Comparison of ENCODE assay signal across 8 cellular contexts in the genomic region with DNA sequence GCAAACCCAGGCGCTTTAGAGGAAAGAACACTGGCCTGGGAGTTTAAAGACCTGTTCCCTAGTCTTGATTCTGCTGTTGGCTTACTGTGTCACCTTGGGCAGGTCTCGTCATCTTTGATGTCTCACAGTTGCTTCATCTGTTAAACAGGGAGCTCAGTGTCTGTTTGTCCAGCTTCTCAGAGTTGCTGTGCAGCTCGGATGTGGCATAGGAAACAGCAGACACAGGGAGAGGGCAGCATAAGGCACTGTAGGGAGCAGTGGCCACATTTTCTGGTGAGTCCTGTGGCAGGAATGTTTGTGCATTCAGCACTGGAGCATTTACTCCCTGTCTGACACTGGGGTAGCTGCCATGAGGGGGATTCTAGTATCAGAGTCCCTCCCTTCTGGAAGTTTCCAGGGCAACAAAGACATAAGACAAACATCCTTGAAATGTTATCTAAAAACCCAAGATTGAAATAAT. TPM values are rescaled to one million over a fixed set of nuclear protein-coding genes. Genes with fewer than 3 reads are reported as not detected.
A peak's percentile ranks its signal among the peaks of the same experiment; 100 is the strongest.
DNase-seq lines count a peak whose midpoint lies in the region; ATAC-seq and TF ChIP-seq lines count a peak whose summit lies in the region.

No MANE protein-coding gene starts in this region.

- TF ChIP-seq POLR2A in spleen (IDR thresholded peaks at IDR 0.05), result no peak

- H3K36me3 ChIP-seq in spleen, result peaks cover 0 to 53% (median 35%) of the 10 kb centered on the region in 6 donors

- H3K27me3 ChIP-seq in spleen (replicated peaks in 1 of 7), result no peaks in the 10 kb centered on the region

- CTCF ChIA-PET in activated CD4-positive, alpha-beta T cell treated with anti-CD3 and anti-CD28 coated beads for 36 hours (lab: Charles Lee), result interaction anchor here (0.6 kb wide), 1 partner anchor 144 kb away, joined by 3 read pairs; the partner anchor contains the start of gene GIMAP7

- H3K9me3 ChIP-seq in T-helper 17 cell (ENCODE audit: control insufficient read depth, low read length, poor library complexity, severe bottlenecking), result no peaks in the 10 kb centered on the region
- no peaks in the 10 kb centered on the region for H3K9me3 ChIP-seq in spleen

- no peaks in the 10 kb centered on the region for H3K27me3 Mint-ChIP-seq in activated CD4-positive, alpha-beta T cell treated with anti-CD3 and anti-CD28 coated beads for 36 hours
- H3K27me3 Mint-ChIP-seq in T-helper 17 cell, result no peaks in the 10 kb centered on the region

- peak overlapping the region; percentile 90 for H3K4me3 Mint-ChIP-seq in activated CD4-positive, alpha-beta T cell treated with anti-CD3 and anti-CD28 coated beads for 36 hours
- peak overlapping the region; percentile 97 for H3K4me3 Mint-ChIP-seq in T-helper 17 cell

- ATAC-seq in activated CD4-positive, alpha-beta T cell treated with anti-CD3 and anti-CD28 coated beads for 36 hours, result no peak
- no peak for ATAC-seq in T-helper 17 cell
- ATAC-seq in GM21529 (IDR thresholded peaks at IDR 0.05; ENCODE audit: unreplicated experiment), result no peak
- no peak for ATAC-seq in HG03457 (IDR thresholded peaks at IDR 0.05; ENCODE audit: unreplicated experiment)

- H3K27ac Mint-ChIP-seq in activated CD4-positive, alpha-beta T cell treated with anti-CD3 and anti-CD28 coated beads for 36 hours, result peak overlapping the region; percentile 75
- peak overlapping the region; percentile 93 for H3K27ac Mint-ChIP-seq in T-helper 17 cell

- WGBS in spleen, 5 donors, result 76 to 79% (median 77%) methylated on average over 3 of the region's 3 CpGs

- peak overlapping the region in 5 of 8 donors; percentile 96 to 99 (median 97) for H3K27ac ChIP-seq in spleen

- no peak for DNase-seq in activated CD4-positive, alpha-beta T cell treated with anti-CD3 and anti-CD28 coated beads for 36 hours
- DNase-seq in activated CD4-positive, alpha-beta T cell treated with anti-CD3 and anti-CD28 coated beads for 4 hours, result no peak
- no peak for DNase-seq in T-helper 17 cell
- DNase-seq in fibroblast of villous mesenchyme (ENCODE audit: low read depth), result no peak
- no peak for DNase-seq in spleen
- no peak for DNase-seq in NAMALWA (ENCODE audit: low spot score)

- no peaks in the 10 kb centered on the region for H3K9me3 Mint-ChIP-seq in activated CD4-positive, alpha-beta T cell treated with anti-CD3 and anti-CD28 coated beads for 36 hours (ENCODE audit: low read depth)

- H3K36me3 Mint-ChIP-seq in activated CD4-positive, alpha-beta T cell treated with anti-CD3 and anti-CD28 coated beads for 36 hours (ENCODE audit: low read depth), result peaks cover 27% of the 10 kb centered on the region
- H3K36me3 Mint-ChIP-seq in T-helper 17 cell (ENCODE audit: low read depth), result no peaks in the 10 kb centered on the region

- TF ChIP-seq CTCF in fibroblast of villous mesenchyme (IDR thresholded peaks at IDR 0.05; ENCODE audit: insufficient read depth, low read depth, low read length) (no peak), spleen (IDR thresholded peaks at IDR 0.05 in 8 of 11, conservative IDR thresholded peaks at IDR 0.05 in 3 of 11) (no peak)

- peak overlapping the region; percentile 86 for H3K4me3 ChIP-seq in fibroblast of villous mesenchyme (ENCODE audit: low read depth, low read length)
- H3K4me3 ChIP-seq in spleen, result peak overlapping the region in 4 of 8 donors; percentile 82 to 94 (median 87)

- POLR2A ChIA-PET in activated CD4-positive, alpha-beta T cell treated with anti-CD3 and anti-CD28 coated beads for 36 hours (lab: Charles Lee), result interaction anchor here (0.8 kb wide), 1 partner anchor 385 kb away, joined by 7 read pairs; no protein-coding TSS in a partner anchor

- peaks cover 27 to 93% (median 70%) of the 10 kb centered on the region in 6 donors for H3K4me1 ChIP-seq in spleen

- peaks cover 43% of the 10 kb centered on the region for H3K4me1 Mint-ChIP-seq in activated CD4-positive, alpha-beta T cell treated with anti-CD3 and anti-CD28 coated beads for 36 hours
- H3K4me1 Mint-ChIP-seq in T-helper 17 cell, result peaks cover 21% of the 10 kb centered on the region

- intact Hi-C loops in activated CD4-positive, alpha-beta T cell treated with anti-CD3 and anti-CD28 coated beads for 36 hours (cut with DNase I, micrococcal nuclease), result loop anchor here (2.0 to 10.0 kb wide), 2 partner anchors 14 to 974 kb away; partner anchors contain the start of gene NUB1 (in 1 of the 2)
- intact Hi-C loops in spleen (cut with DNase I; ENCODE audit: low total_unique reads), result no loop called here

RNA-seq across cellular contexts. Expression of gene REPIN1, which starts 2.0 kb away (rescaled TPM):
- 10 to 100 TPM; 48.2 to 55.6 TPM for total RNA-seq in activated CD4-positive, alpha-beta T cell treated with anti-CD3 and anti-CD28 coated beads for 36 hours
- total RNA-seq in T-helper 17 cell (10 to 100 TPM; 43.0 to 49.8 TPM), fibroblast of villous mesenchyme (96.0 and 98.4 TPM in 2 replicates), spleen (100 to 1,000 TPM in 6 of 7 donors, 10 to 100 TPM in 1; 99.3 to 126 (median 114) TPM)
- polyA plus RNA-seq in spleen, result 10 to 100 TPM; 47.9 to 75.7 (median 55.0) TPM

RNA-seq across cellular contexts. Expression of gene ZNF775, which starts 8.5 kb away (rescaled TPM):
- 1 to 10 TPM; 3.9 to 5.1 TPM for total RNA-seq in activated CD4-positive, alpha-beta T cell treated with anti-CD3 and anti-CD28 coated beads for 36 hours
- total RNA-seq in T-helper 17 cell, result 1 to 10 TPM; 1.4 to 2.1 TPM
- 3.0 and 5.2 TPM in 2 replicates for total RNA-seq in fibroblast of villous mesenchyme
- total RNA-seq in spleen, result 1 to 10 TPM; 2.2 to 5.7 (median 4.5) TPM
- 1 to 10 TPM; 2.0 to 2.9 (median 2.6) TPM for polyA plus RNA-seq in spleen

RNA-seq across cellular contexts. Expression of gene RARRES2, which starts 29.2 kb away (rescaled TPM):
- total RNA-seq in activated CD4-positive, alpha-beta T cell treated with anti-CD3 and anti-CD28 coated beads for 36 hours, result not detected
- total RNA-seq in T-helper 17 cell, result not detected
- 139 and 185 TPM in 2 replicates for total RNA-seq in fibroblast of villous mesenchyme
- 100 to 1,000 TPM in 3 of 7 donors, 10 to 100 TPM in 4; 39.7 to 117 (median 83.6) TPM for total RNA-seq in spleen
- 100 to 1,000 TPM; 165 to 292 (median 176) TPM for polyA plus RNA-seq in spleen

RNA-seq across cellular contexts. Expression of gene ACTR3C, which starts 47.3 kb away (rescaled TPM):
- 1 to 10 TPM; 3.2 to 4.7 TPM for total RNA-seq in activated CD4-positive, alpha-beta T cell treated with anti-CD3 and anti-CD28 coated beads for 36 hours
- 10 to 100 TPM in 1 of 2 donors, 1 to 10 TPM in 1; 6.0 to 10.2 TPM for total RNA-seq in T-helper 17 cell
- total RNA-seq in fibroblast of villous mesenchyme, result 7.4 and 13.4 TPM in 2 replicates
- total RNA-seq in spleen, result 10 to 100 TPM in 4 of 7 donors, 1 to 10 TPM in 3; 6.6 to 18.6 (median 10.8) TPM
- 1 to 10 TPM in 2 of 3 donors, under 1 TPM in 1; 0.78 to 2.6 (median 1.6) TPM for polyA plus RNA-seq in spleen

RNA-seq across cellular contexts. Expression of gene LRRC61, which starts 47.5 kb away (rescaled TPM):
- total RNA-seq in activated CD4-positive, alpha-beta T cell treated with anti-CD3 and anti-CD28 coated beads for 36 hours, result 10 to 100 TPM; 13.0 to 17.4 TPM
- 1 to 10 TPM; 6.4 to 6.9 TPM for total RNA-seq in T-helper 17 cell
- 6.8 and 13.0 TPM in 2 replicates for total RNA-seq in fibroblast of villous mesenchyme
- 10 to 100 TPM in 5 of 7 donors, 1 to 10 TPM in 2; 7.4 to 21.7 (median 14.3) TPM for total RNA-seq in spleen
- polyA plus RNA-seq in spleen, result 10 to 100 TPM in 1 of 3 donors, 1 to 10 TPM in 2; 4.2 to 12.0 (median 7.3) TPM

Comparison
In these comparisons a context has a peak if more than half of its experiments do, and no peak if none do; other contexts are left out.
1. RNA of gene RARRES2, which starts 29.2 kb away (total RNA-seq): 139 to 185 TPM in fibroblast of villous mesenchyme and 39.7 to 117 TPM in spleen; not detected in activated CD4-positive, alpha-beta T cell treated with anti-CD3 and anti-CD28 coated beads for 36 hours and not detected in T-helper 17 cell; every median in the first group is over 10 times any median in the second.